ENCODE assay signal across 16 cellular contexts in the genomic region with DNA sequence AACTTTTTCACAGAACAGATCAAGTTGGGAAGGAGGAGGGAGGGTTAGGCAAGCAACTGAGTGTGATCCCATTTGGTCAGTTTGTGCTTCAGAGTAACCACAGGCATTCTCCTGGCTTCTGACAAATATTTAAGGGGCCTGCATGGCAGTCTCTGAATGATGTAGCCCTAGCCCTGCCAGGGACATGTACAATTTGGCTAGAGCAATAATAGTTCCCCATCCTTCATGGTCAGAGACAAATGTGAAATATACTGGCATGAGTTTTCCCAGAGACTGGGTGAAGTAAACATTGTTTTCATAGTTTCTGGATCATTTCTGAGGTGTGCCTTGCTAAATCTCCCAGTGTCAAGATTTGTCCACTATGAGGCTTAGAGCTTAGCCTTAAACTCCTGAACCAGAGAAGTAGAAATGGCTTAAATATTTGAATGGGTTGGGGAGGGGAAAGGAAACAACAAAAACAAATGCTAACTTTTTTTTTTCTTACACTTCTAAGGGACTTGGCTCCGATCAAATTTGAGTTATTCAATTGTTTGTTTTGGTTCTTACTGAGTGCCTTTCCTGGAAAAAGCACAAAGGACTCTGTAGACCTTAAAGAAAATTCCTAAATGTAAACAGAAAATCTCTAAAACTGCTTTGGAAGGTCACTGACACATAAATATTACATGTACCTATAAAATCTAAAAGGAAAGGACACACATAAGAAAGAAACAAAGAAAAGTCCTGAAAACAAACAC. TPM values are rescaled to one million over a fixed set of nuclear protein-coding genes. Genes with fewer than 3 reads are reported as not detected.
DNase-seq lines count a peak whose midpoint lies in the region; ATAC-seq and TF ChIP-seq lines count a peak whose summit lies in the region.
"Had no signal": no experiment of that assay in that cellular context is flagged by ENCODE, and none has a peak within 500 bp of the region (broad histone marks: within the 10 kb centered on the region; RNA-seq: fewer than 3 reads in every experiment).

No MANE protein-coding gene starts in this region.

- no peaks in the 10 kb centered on the region for H3K27me3 ChIP-seq in trophoblast cell (ENCODE audit: insufficient read depth, low read length)
- H3K27me3 ChIP-seq: heart right ventricle, thyroid gland had no signal

- no peaks in the 10 kb centered on the region for H3K4me1 ChIP-seq in trophoblast cell (ENCODE audit: control insufficient read depth in 1 of 2, insufficient read depth in 2 of 2, low read length in 2 of 2)
- no peaks in the 10 kb centered on the region for H3K4me1 ChIP-seq in OCI-LY7 (ENCODE audit: insufficient read depth, low read length, poor library complexity, severe bottlenecking)

- H2BK12ac ChIP-seq in trophoblast cell (ENCODE audit: low read length): no peak overlapping the region

- no peak overlapping the region for H3K4me2 ChIP-seq in trophoblast cell (ENCODE audit: low read length)
- no peak overlapping the region for H3K4me2 ChIP-seq in OCI-LY7 (ENCODE audit: low read length)

- no peak overlapping the region for H2BK120ac ChIP-seq in trophoblast cell (ENCODE audit: insufficient read depth, low read length, poor library complexity)

- no peak overlapping the region for H3K9ac ChIP-seq in trophoblast cell (ENCODE audit: low read length)

- H2BK5ac ChIP-seq in trophoblast cell (ENCODE audit: low read depth, low read length, poor library complexity): peak overlapping the region; percentile 35

- H3K23ac ChIP-seq in trophoblast cell (ENCODE audit: low read length): no peak overlapping the region

- H3K79me2 ChIP-seq in trophoblast cell (ENCODE audit: control insufficient read depth, insufficient read depth, low read length, poor library complexity) (no peaks in the 10 kb centered on the region), OCI-LY7 (ENCODE audit: insufficient read depth, low read depth, low read length) (no peaks in the 10 kb centered on the region)

- POLR2A ChIA-PET in OCI-LY7 (lab: Charles Lee): no interaction called here

- H3K14ac ChIP-seq in trophoblast cell (ENCODE audit: low read length): no peak overlapping the region

- H3K9me3 ChIP-seq in trophoblast cell (ENCODE audit: insufficient read depth, low read depth, low read length): no peaks in the 10 kb centered on the region
- H3K9me3 ChIP-seq in OCI-LY7 (ENCODE audit: low read length): no peaks in the 10 kb centered on the region
- H3K9me3 ChIP-seq: heart right ventricle, thyroid gland had no signal

- TF ChIP-seq CTCF in fibroblast of villous mesenchyme (IDR thresholded peaks at IDR 0.05; ENCODE audit: insufficient read depth, low read depth, low read length): no peak
- TF ChIP-seq CTCF in OCI-LY7 (conservative IDR thresholded peaks at IDR 0.05; ENCODE audit: low read length): no peak

- H3K36me3 ChIP-seq in trophoblast cell (ENCODE audit: control insufficient read depth in 1 of 2, insufficient read depth in 2 of 2, low read length in 2 of 2): peaks cover 6 to 20% of the 10 kb centered on the region in 2 experiments
- no peaks in the 10 kb centered on the region for H3K36me3 ChIP-seq in OCI-LY7 (ENCODE audit: insufficient read depth, low read length)
- H3K36me3 ChIP-seq: thyroid gland had no signal

- no peak overlapping the region for H4K8ac ChIP-seq in trophoblast cell (ENCODE audit: low read depth, low read length)

- H3K9me2 ChIP-seq in OCI-LY7 (ENCODE audit: insufficient read depth, low read length): no peaks in the 10 kb centered on the region

- H2AK5ac ChIP-seq in trophoblast cell (ENCODE audit: low read length): no peak overlapping the region

- CTCF ChIA-PET in OCI-LY7 (lab: Charles Lee; ENCODE audit: unreplicated experiment): no interaction called here

- H4K91ac ChIP-seq in trophoblast cell (ENCODE audit: low read depth, low read length): no peak overlapping the region

- H3K27ac ChIP-seq in trophoblast cell (ENCODE audit: low read depth, low read length) (no peak overlapping the region), OCI-LY7 (ENCODE audit: low read depth, low read length, poor library complexity, severe bottlenecking) (no peak overlapping the region)
- H3K27ac ChIP-seq: heart right ventricle had no signal

- H4K12ac ChIP-seq in trophoblast cell (ENCODE audit: low read depth, low read length): no peak overlapping the region

- no TSS peak for BruUV-seq in OCI-LY7 (replicated peaks; lab: Mats Ljungman, UMichigan)

- no peak overlapping the region for H3K18ac ChIP-seq in trophoblast cell (ENCODE audit: low read length)

- H3K4ac ChIP-seq in trophoblast cell (ENCODE audit: low read depth, low read length): no peak overlapping the region

- peaks cover 2% of the 10 kb centered on the region for H3K79me1 ChIP-seq in trophoblast cell (ENCODE audit: low read length)

- ATAC-seq in left colon: no peak
- no peak for ATAC-seq in HG03139 (IDR thresholded peaks at IDR 0.05; ENCODE audit: unreplicated experiment)
- no peak for ATAC-seq in GM21447 (IDR thresholded peaks at IDR 0.05; ENCODE audit: unreplicated experiment)
- ATAC-seq: heart right ventricle had no signal

- no CpG with 5 or more reads among the region's 1 CpG for WGBS in trophoblast cell (ENCODE audit: extremely low coverage, insufficient coverage, insufficient read length)

- intact Hi-C loops in left colon (cut with DNase I, micrococcal nuclease): no loop called here
- intact Hi-C loops in OCI-LY7 (cut with micrococcal nuclease; ENCODE audit: unreplicated experiment): no loop called here

- no peaks in the 10 kb centered on the region for H4K20me1 ChIP-seq in OCI-LY7 (ENCODE audit: insufficient read depth, low read length)

- DNase-seq in AG20443 (ENCODE audit: low spot score) (peak; percentile 88), amniotic epithelial cell (ENCODE audit: low read depth) (peak; percentile 97), fibroblast of villous mesenchyme (ENCODE audit: low read depth) (peak; percentile 77), trophoblast cell (no peak), left colon (no peak), OCI-LY7 (ENCODE audit: low spot score) (no peak)
- DNase-seq: activated CD8-positive, alpha-beta memory T cell treated with anti-CD3 and anti-CD28 coated beads, Interleukin-2, amount 50 U/mL, for 4 hours; activated naive CD8-positive, alpha-beta T cell treated with anti-CD3 and anti-CD28 coated beads, Interleukin-2, amount 10 ng/mL, durations not matched to agents 7 days and 5 days; heart right ventricle; nucleus accumbens had no signal

- H2AFZ ChIP-seq in trophoblast cell (ENCODE audit: insufficient read depth, low read length, poor library complexity) (no peak overlapping the region), OCI-LY7 (ENCODE audit: low read length) (no peak overlapping the region)

- H3K4me3 ChIP-seq in fibroblast of villous mesenchyme (ENCODE audit: low read depth, low read length) (no peak overlapping the region), trophoblast cell (ENCODE audit: low read depth, low read length) (no peak overlapping the region), OCI-LY7 (ENCODE audit: low read depth, low read length, poor library complexity, severe bottlenecking) (no peak overlapping the region)
- H3K4me3 ChIP-seq: heart right ventricle, thyroid gland had no signal

RNA-seq across cellular contexts. Expression of gene UBE2U, which starts 41.9 kb away (rescaled TPM):
- not detected in 2 replicates for total RNA-seq in fibroblast of villous mesenchyme
- 0.18 TPM in 1 of 2 replicates, not detected in the other for polyA plus RNA-seq in trophoblast cell (2013)
- not detected for total RNA-seq in left colon
- total RNA-seq in OCI-LY7 (2014; rRNA removed; shearing (Covaris generic)): not detected in 2 replicates
- not detected in 2 replicates for total RNA-seq in OCI-LY7 (2022)
- total RNA-seq: activated naive CD8-positive, alpha-beta T cell treated with anti-CD3 and anti-CD28 coated beads, Interleukin-2, amount 10 ng/mL, durations not matched to agents 7 days and 5 days; HT-29; lower leg skin; thyroid gland had no signal
- polyA plus RNA-seq: AG04450, heart right ventricle had no signal

Comparison
In these comparisons a context has a peak if more than half of its experiments do, and no peak if none do; other contexts are left out.
1. DNase-seq: peak in AG20443 (single experiment), amniotic epithelial cell (single experiment) and fibroblast of villous mesenchyme (single experiment); none in trophoblast cell (0 of 2), left colon (0 of 2) and OCI-LY7 (single experiment).